21 cellular contexts compared by ENCODE assay signal in genomic region chr17:75561927-75562603, GRCh38. TPM values are rescaled to one million over a fixed set of nuclear protein-coding genes. Genes with fewer than 3 reads are reported as not detected.
DNase-seq lines count a peak whose midpoint lies in the region; ATAC-seq and TF ChIP-seq lines count a peak whose summit lies in the region.
"Had no signal": no experiment of that assay in that cellular context is flagged by ENCODE, and none has a peak within 500 bp of the region (broad histone marks: within the 10 kb centered on the region; RNA-seq: fewer than 3 reads in every experiment).

No MANE protein-coding gene starts in this region.

- H3K27me3 ChIP-seq in MG63 = no peaks in the 10 kb centered on the region
- H3K27me3 ChIP-seq: gastroesophageal sphincter, sigmoid colon, vagina had no signal

- no peaks in the 10 kb centered on the region for H3K4me1 Mint-ChIP-seq in activated T-cell treated with anti-CD3 and anti-CD28 coated beads, Interleukin-2, amount 50 U/mL, for 4 hours (ENCODE audit: low read depth)
- H3K4me1 Mint-ChIP-seq: activated CD8-positive, alpha-beta memory T cell treated with anti-CD3 and anti-CD28 coated beads, Interleukin-2, amount 10 ng/mL, durations not matched to agents 7 days and 5 days had no signal

- H3K4me3 ChIP-seq in MG63 = no peak overlapping the region
- H3K4me3 ChIP-seq: gastroesophageal sphincter, left ventricle myocardium inferior, mucosa of descending colon, sigmoid colon, SJCRH30, vagina had no signal

- no peak for ATAC-seq in HG02973 (IDR thresholded peaks at IDR 0.05; ENCODE audit: unreplicated experiment)
- ATAC-seq in activated T-cell treated with anti-CD3 and anti-CD28 coated beads, Interleukin-2, amount 50 U/mL, for 4 hours = no peak
- ATAC-seq: activated CD4-positive, CD25-positive, alpha-beta regulatory T cell treated with anti-CD3 and anti-CD28 coated beads, Interleukin-2, amount 50 U/mL, for 24 hours; activated CD8-positive, alpha-beta memory T cell treated with anti-CD3 and anti-CD28 coated beads, Interleukin-2, amount 10 ng/mL, durations not matched to agents 7 days and 5 days; gastroesophageal sphincter; mucosa of descending colon had no signal

- H3K27ac ChIP-seq in C4-2B = peak overlapping the region; percentile 36
- H3K27ac ChIP-seq: gastroesophageal sphincter, left ventricle myocardium inferior, sigmoid colon, SJCRH30, vagina had no signal

- no peak for TF ChIP-seq CTCF in C4-2B (conservative IDR thresholded peaks at IDR 0.05)

- H3K36me3 Mint-ChIP-seq in activated T-cell treated with anti-CD3 and anti-CD28 coated beads, Interleukin-2, amount 50 U/mL, for 4 hours (ENCODE audit: insufficient read depth) = peaks cover 12% of the 10 kb centered on the region
- H3K36me3 Mint-ChIP-seq: activated CD8-positive, alpha-beta memory T cell treated with anti-CD3 and anti-CD28 coated beads, Interleukin-2, amount 10 ng/mL, durations not matched to agents 7 days and 5 days had no signal

- peak; percentile 64 for DNase-seq in A172 (ENCODE audit: low spot score)
- DNase-seq in MG63 = peak; percentile 97
- DNase-seq in fibroblast of peridontal ligament (ENCODE audit: extremely low read depth) = peak; percentile 55
- no peak for DNase-seq in retina
- DNase-seq in activated T-cell treated with anti-CD3 and anti-CD28 coated beads, Interleukin-2, amount 50 U/mL, for 4 hours = no peak
- no peak for DNase-seq in NCI-H2029 treated with DMSO at 0.1 percent for 48 hours (lab: John Stamatoyannopoulos, UW)
- DNase-seq: activated CD8-positive, alpha-beta memory T cell treated with anti-CD3 and anti-CD28 coated beads, Interleukin-2, amount 10 ng/mL, durations not matched to agents 7 days and 5 days; activated gamma-delta T cell treated with Interleukin-2 at 50 U/mL for 16 hours; anterior cingulate cortex; GOT3; left ventricle myocardium inferior; mucosa of descending colon; NCI-H1436 treated with DMSO at 0.1 percent for 48 hours; sigmoid colon; SJCRH30 had no signal

- H3K36me3 ChIP-seq in MG63 = no peaks in the 10 kb centered on the region
- H3K36me3 ChIP-seq: sigmoid colon, SJCRH30, vagina had no signal

- no peaks in the 10 kb centered on the region for H3K9me3 Mint-ChIP-seq in activated T-cell treated with anti-CD3 and anti-CD28 coated beads, Interleukin-2, amount 50 U/mL, for 4 hours
- H3K9me3 Mint-ChIP-seq: T-helper 2 cell treated with Interferon-gamma antibody and Interleukin-4, amounts not matched to agents 5 μg/mL and 100 μg/mL, for 36 hours had no signal

- H3K9me3 ChIP-seq in MG63 = no peaks in the 10 kb centered on the region
- H3K9me3 ChIP-seq: gastroesophageal sphincter, left ventricle myocardium inferior, mucosa of descending colon, sigmoid colon, SJCRH30, vagina had no signal

- H3K27me3 Mint-ChIP-seq in activated T-cell treated with anti-CD3 and anti-CD28 coated beads, Interleukin-2, amount 50 U/mL, for 4 hours (ENCODE audit: low read depth) = no peaks in the 10 kb centered on the region
- H3K27me3 Mint-ChIP-seq: activated CD8-positive, alpha-beta memory T cell treated with anti-CD3 and anti-CD28 coated beads, Interleukin-2, amount 10 ng/mL, durations not matched to agents 7 days and 5 days had no signal

- H3K4me3 Mint-ChIP-seq in activated T-cell treated with anti-CD3 and anti-CD28 coated beads, Interleukin-2, amount 50 U/mL, for 4 hours = no peak overlapping the region
- H3K4me3 Mint-ChIP-seq: activated CD8-positive, alpha-beta memory T cell treated with anti-CD3 and anti-CD28 coated beads, Interleukin-2, amount 10 ng/mL, durations not matched to agents 7 days and 5 days; T-helper 2 cell treated with Interferon-gamma antibody and Interleukin-4, amounts not matched to agents 5 μg/mL and 100 μg/mL, for 36 hours had no signal

RNA-seq across cellular contexts. Expression of gene MYO15B, which starts 25.5 kb away (rescaled TPM):
- total RNA-seq in A172 (2014; rRNA removed; shearing (Covaris generic)) = 7.1 and 9.6 TPM in 2 replicates
- total RNA-seq in MG63 (2014; rRNA removed; shearing (Covaris generic); ENCODE audit: low replicate concordance) = 0.15 and 4.7 TPM in 2 replicates
- 10 to 100 TPM in 2 of 3 donors, 1 to 10 TPM in 1; 9.3 to 29.6 (median 14.0) TPM for total RNA-seq in activated T-cell treated with anti-CD3 and anti-CD28 coated beads, Interleukin-2, amount 50 U/mL, for 4 hours

RNA-seq across cellular contexts. Expression of gene LLGL2, which starts 36.6 kb away (rescaled TPM):
- 1.6 and 4.0 TPM in 2 replicates for total RNA-seq in A172 (2014; rRNA removed; shearing (Covaris generic))
- 0.39 and 3.9 TPM in 2 replicates for total RNA-seq in MG63 (2014; rRNA removed; shearing (Covaris generic); ENCODE audit: low replicate concordance)
- 10 to 100 TPM in 2 of 3 donors, 1 to 10 TPM in 1; 9.5 to 14.1 (median 10.2) TPM for total RNA-seq in activated T-cell treated with anti-CD3 and anti-CD28 coated beads, Interleukin-2, amount 50 U/mL, for 4 hours
- total RNA-seq: SJCRH30 had no signal

RNA-seq across cellular contexts. Expression of gene TSEN54, which starts 45.7 kb away (rescaled TPM):
- 43.9 and 48.6 TPM in 2 replicates for total RNA-seq in A172 (2014; rRNA removed; shearing (Covaris generic))
- total RNA-seq in MG63 (2014; rRNA removed; shearing (Covaris generic); ENCODE audit: low replicate concordance) = 34.6 and 83.8 TPM in 2 replicates
- 10 to 100 TPM; 64.1 to 76.2 (median 71.5) TPM for total RNA-seq in activated T-cell treated with anti-CD3 and anti-CD28 coated beads, Interleukin-2, amount 50 U/mL, for 4 hours

RNA-seq across cellular contexts. Expression of gene CASKIN2, which starts 46.7 kb away (rescaled TPM):
- total RNA-seq in A172 (2014; rRNA removed; shearing (Covaris generic)) = 8.4 and 10.8 TPM in 2 replicates
- total RNA-seq in MG63 (2014; rRNA removed; shearing (Covaris generic); ENCODE audit: low replicate concordance) = 3.9 and 7.8 TPM in 2 replicates
- 1 to 10 TPM; 4.3 to 6.0 (median 5.9) TPM for total RNA-seq in activated T-cell treated with anti-CD3 and anti-CD28 coated beads, Interleukin-2, amount 50 U/mL, for 4 hours

Comparison
In these comparisons a context has a peak if more than half of its experiments do, and no peak if none do; other contexts are left out.
1. DNase-seq: peak in A172 (single experiment), MG63 (single experiment) and fibroblast of peridontal ligament (single experiment); none in retina (single experiment), activated T-cell treated with anti-CD3 and anti-CD28 coated beads, Interleukin-2, amount 50 U/mL, for 4 hours (single experiment) and NCI-H2029 treated with DMSO at 0.1 percent for 48 hours (single experiment).